Comparison of ENCODE assay signal across 1 cellular context in the genomic region with DNA sequence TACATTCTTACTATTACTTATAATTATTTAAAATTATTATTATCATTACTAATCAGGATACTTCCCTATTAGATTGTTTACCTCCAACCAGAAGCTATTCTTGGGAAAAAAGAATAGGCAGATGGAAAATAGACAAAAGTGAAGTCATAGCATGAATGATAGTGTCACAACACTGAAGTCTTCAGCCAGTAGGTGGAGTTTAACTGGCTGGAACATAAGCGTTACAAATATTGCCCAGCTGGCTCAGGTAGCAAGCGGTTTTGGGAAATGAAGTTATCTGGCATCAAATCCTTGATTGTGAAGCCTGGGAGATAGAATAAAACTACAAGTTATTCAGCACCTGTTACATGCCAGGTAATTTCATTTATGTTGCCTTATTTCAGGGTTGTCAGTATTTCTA.
TF ChIP-seq lines count a peak whose summit lies in the region.

No MANE protein-coding gene starts in this region.

TF ChIP-seq in GM12878, 131 proteins besides CTCF, POLR2A, EP300 and RAD21 (continued from another document):
- TF ChIP-seq ELK1 (IDR thresholded peaks at IDR 0.05; ENCODE audit: low read depth, low read length) (no peak), ZNF384 (IDR thresholded peaks at IDR 0.05; ENCODE audit: borderline replicate concordance, low read depth, low read length) (no peak), SMC3 (IDR thresholded peaks at IDR 0.05; ENCODE audit: borderline replicate concordance, low read length) (no peak), USF1 (IDR thresholded peaks at IDR 0.05; ENCODE audit: borderline replicate concordance, extremely low read length, insufficient read depth, low read depth, low read length) (no peak), BMI1 (IDR thresholded peaks at IDR 0.05; ENCODE audit: borderline replicate concordance) (no peak), E4F1 (IDR thresholded peaks at IDR 0.05; ENCODE audit: borderline replicate concordance, partially characterized antibody) (no peak), HDAC6 (IDR thresholded peaks at IDR 0.05; ENCODE audit: unreplicated experiment) (no peak), CREM (IDR thresholded peaks at IDR 0.05; ENCODE audit: low read depth) (no peak), BACH1 (IDR thresholded peaks at IDR 0.05; ENCODE audit: borderline replicate concordance) (no peak), CHD4 (IDR thresholded peaks at IDR 0.05) (no peak), ZNF207 (IDR thresholded peaks at IDR 0.05; ENCODE audit: borderline replicate concordance) (no peak), POU2F2 (IDR thresholded peaks at IDR 0.05; ENCODE audit: borderline replicate concordance, low read depth, low read length) (no peak), SIN3A (IDR thresholded peaks at IDR 0.05; ENCODE audit: low read depth, low read length) (no peak)
- TF ChIP-seq, protein P1, sequence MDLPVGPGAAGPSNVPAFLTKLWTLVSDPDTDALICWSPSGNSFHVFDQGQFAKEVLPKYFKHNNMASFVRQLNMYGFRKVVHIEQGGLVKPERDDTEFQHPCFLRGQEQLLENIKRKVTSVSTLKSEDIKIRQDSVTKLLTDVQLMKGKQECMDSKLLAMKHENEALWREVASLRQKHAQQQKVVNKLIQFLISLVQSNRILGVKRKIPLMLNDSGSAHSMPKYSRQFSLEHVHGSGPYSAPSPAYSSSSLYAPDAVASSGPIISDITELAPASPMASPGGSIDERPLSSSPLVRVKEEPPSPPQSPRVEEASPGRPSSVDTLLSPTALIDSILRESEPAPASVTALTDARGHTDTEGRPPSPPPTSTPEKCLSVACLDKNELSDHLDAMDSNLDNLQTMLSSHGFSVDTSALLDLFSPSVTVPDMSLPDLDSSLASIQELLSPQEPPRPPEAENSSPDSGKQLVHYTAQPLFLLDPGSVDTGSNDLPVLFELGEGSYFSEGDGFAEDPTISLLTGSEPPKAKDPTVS (IDR thresholded peaks at IDR 0.05; ENCODE audit: low read depth, low read length) = no peak
